Comparison of ENCODE assay signal across 31 cellular contexts in the genomic region with DNA sequence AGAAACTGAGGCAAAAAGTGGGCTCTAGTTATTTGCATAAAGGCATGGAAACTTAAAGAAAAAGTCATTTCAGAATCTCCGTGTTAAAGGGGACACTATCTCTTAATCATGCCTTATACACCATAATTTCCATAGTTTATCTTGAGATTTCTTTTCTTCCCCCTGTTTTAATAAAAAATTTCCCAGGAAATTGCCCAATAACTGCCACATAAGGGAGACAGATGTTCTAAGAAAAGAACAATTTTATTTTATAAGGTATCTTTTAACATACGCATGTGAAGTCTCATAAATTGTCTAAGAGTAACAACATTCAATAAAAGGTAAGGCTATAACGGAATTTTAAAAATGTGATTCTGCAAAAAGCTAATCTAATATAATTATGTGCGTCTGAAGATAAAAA.
"Had no signal": no experiment of that assay in that cellular context is flagged by ENCODE, and none has a peak within 500 bp of the region (broad histone marks: within the 10 kb centered on the region; RNA-seq: fewer than 3 reads in every experiment).

No MANE protein-coding gene starts in this region.

- H3K27me3 ChIP-seq: ascending aorta, brain microvascular endothelial cell, esophagus muscularis mucosa had no signal

- H3K4me1 Mint-ChIP-seq: activated CD4-positive, alpha-beta T cell treated with anti-CD3 and anti-CD28 coated beads for 36 hours; activated CD4-positive, alpha-beta T cell treated with anti-CD3 and anti-CD28 coated beads, Interleukin-2, amount 10 ng/mL, durations not matched to agents 24 days and 14 days; activated CD8-positive, alpha-beta memory T cell treated with anti-CD3 and anti-CD28 coated beads, Interleukin-2, amount 10 ng/mL, durations not matched to agents 7 days and 5 days; activated naive CD4-positive, alpha-beta T cell treated with anti-CD3 and anti-CD28 coated beads, Interleukin-2, amount 50 U/mL, for 24 hours; activated naive CD8-positive, alpha-beta T cell treated with anti-CD3 and anti-CD28 coated beads for 36 hours; central memory CD8-positive, alpha-beta T cell; T-helper 17 cell had no signal

- H3K27me3 Mint-ChIP-seq: activated CD8-positive, alpha-beta memory T cell treated with anti-CD3 and anti-CD28 coated beads, Interleukin-2, amount 10 ng/mL, durations not matched to agents 7 days and 5 days; central memory CD8-positive, alpha-beta T cell; effector memory CD8-positive, alpha-beta T cell; T-helper 17 cell had no signal

- H3K27ac Mint-ChIP-seq: activated CD4-positive, alpha-beta memory T cell treated with anti-CD3 and anti-CD28 coated beads for 36 hours; activated CD4-positive, alpha-beta T cell treated with anti-CD3 and anti-CD28 coated beads for 36 hours; activated CD4-positive, alpha-beta T cell treated with anti-CD3 and anti-CD28 coated beads, Interleukin-2, amount 10 ng/mL, durations not matched to agents 24 days and 14 days; activated CD8-positive, alpha-beta memory T cell treated with anti-CD3 and anti-CD28 coated beads, Interleukin-2, amount 10 ng/mL, durations not matched to agents 7 days and 5 days; activated CD8-positive, alpha-beta T cell treated with anti-CD3 and anti-CD28 coated beads, Interleukin-2, amount 10 ng/mL, durations not matched to agents 7 days and 5 days; activated naive CD4-positive, alpha-beta T cell treated with anti-CD3 and anti-CD28 coated beads for 36 hours; activated naive CD4-positive, alpha-beta T cell treated with anti-CD3 and anti-CD28 coated beads, Interleukin-2, amount 50 U/mL, for 24 hours; activated naive CD8-positive, alpha-beta T cell treated with anti-CD3 and anti-CD28 coated beads for 36 hours; activated T-helper 1 cell treated with anti-CD3 and anti-CD28 coated beads, Interleukin-12 subunit alpha, Interleukin-12 subunit beta, Interleukin-2, Interleukin-4 antibody, amounts not matched to agents 30 ng/mL and 10 ng/mL and 1 ng/mL, durations not matched to agents 14 hours and 24 hours and 36 hours; activated T-helper 2 cell treated with anti-CD3 and anti-CD28 coated beads, Interferon-gamma antibody, Interleukin-2, Interleukin-4, amounts not matched to agents 10 μg/mL and 5 μg/mL and 100 μg/mL, durations not matched to agents 14 hours and 24 hours and 36 hours; effector memory CD8-positive, alpha-beta T cell; T-helper 17 cell; T-helper 2 cell treated with Interferon-gamma antibody and Interleukin-4, amounts not matched to agents 5 μg/mL and 100 μg/mL, for 36 hours had no signal

- DNase-seq: activated CD4-positive, alpha-beta memory T cell treated with anti-CD3 and anti-CD28 coated beads for 36 hours; activated CD4-positive, alpha-beta T cell treated with anti-CD3 and anti-CD28 coated beads for 36 hours; activated CD4-positive, alpha-beta T cell treated with anti-CD3 and anti-CD28 coated beads, Interleukin-2, amount 10 ng/mL, durations not matched to agents 24 days and 14 days; activated CD4-positive, CD25-positive, alpha-beta regulatory T cell; activated CD4-positive, CD25-positive, alpha-beta regulatory T cell treated with anti-CD3 and anti-CD28 coated beads, Interleukin-2, amount 50 U/mL, for 72 hours; activated CD8-positive, alpha-beta memory T cell treated with anti-CD3 and anti-CD28 coated beads, Interleukin-2, amount 10 ng/mL, durations not matched to agents 7 days and 5 days; activated CD8-positive, alpha-beta memory T cell treated with anti-CD3 and anti-CD28 coated beads, Interleukin-2, amount 50 U/mL, for 4 hours; activated CD8-positive, alpha-beta T cell treated with anti-CD3 and anti-CD28 coated beads, Interleukin-2, amount 10 ng/mL, durations not matched to agents 7 days and 5 days; activated effector memory CD4-positive, alpha-beta T cell treated with anti-CD3 and anti-CD28 coated beads, Interleukin-2, amount 50 U/mL, for 16 hours; activated naive CD4-positive, alpha-beta T cell treated with anti-CD3 and anti-CD28 coated beads for 36 hours; activated naive CD8-positive, alpha-beta T cell treated with anti-CD3 and anti-CD28 coated beads for 36 hours; activated T-cell treated with anti-CD3 and anti-CD28 coated beads, Interleukin-2, amount 50 U/mL, for 1 hour; activated T-cell treated with anti-CD3 and anti-CD28 coated beads, Interleukin-2, amount 50 U/mL, for 48 hours; brain microvascular endothelial cell; cortex of kidney; dermis blood vessel endothelial cell; effector CD4-positive, alpha-beta T cell; effector memory CD8-positive, alpha-beta T cell; erythroblast; head of caudate nucleus; hippocampal formation; T-helper 17 cell had no signal

- H3K9me3 Mint-ChIP-seq: activated CD4-positive, alpha-beta memory T cell treated with anti-CD3 and anti-CD28 coated beads for 36 hours; activated CD4-positive, alpha-beta T cell treated with anti-CD3 and anti-CD28 coated beads, Interleukin-2, amount 10 ng/mL, durations not matched to agents 24 days and 14 days; activated naive CD4-positive, alpha-beta T cell treated with anti-CD3 and anti-CD28 coated beads for 36 hours; activated naive CD4-positive, alpha-beta T cell treated with anti-CD3 and anti-CD28 coated beads, Interleukin-2, amount 50 U/mL, for 24 hours; activated naive CD8-positive, alpha-beta T cell treated with anti-CD3 and anti-CD28 coated beads for 36 hours; activated T-helper 1 cell treated with anti-CD3 and anti-CD28 coated beads, Interleukin-12 subunit alpha, Interleukin-12 subunit beta, Interleukin-2, Interleukin-4 antibody, amounts not matched to agents 30 ng/mL and 10 ng/mL and 1 ng/mL, durations not matched to agents 14 hours and 24 hours and 36 hours; activated T-helper 2 cell treated with anti-CD3 and anti-CD28 coated beads, Interferon-gamma antibody, Interleukin-2, Interleukin-4, amounts not matched to agents 10 μg/mL and 5 μg/mL and 100 μg/mL, durations not matched to agents 14 hours and 24 hours and 36 hours; T-helper 2 cell treated with Interferon-gamma antibody and Interleukin-4, amounts not matched to agents 5 μg/mL and 100 μg/mL, for 36 hours had no signal

- ATAC-seq: activated CD4-positive, alpha-beta T cell treated with anti-CD3 and anti-CD28 coated beads for 36 hours; activated CD8-positive, alpha-beta memory T cell treated with anti-CD3 and anti-CD28 coated beads, Interleukin-2, amount 10 ng/mL, durations not matched to agents 7 days and 5 days; activated CD8-positive, alpha-beta T cell treated with anti-CD3 and anti-CD28 coated beads, Interleukin-2, amount 10 ng/mL, durations not matched to agents 7 days and 5 days; effector memory CD8-positive, alpha-beta T cell; T-helper 17 cell had no signal

- H3K36me3 ChIP-seq: ascending aorta, brain microvascular endothelial cell, esophagus muscularis mucosa had no signal

- H3K36me3 Mint-ChIP-seq: activated CD4-positive, alpha-beta memory T cell treated with anti-CD3 and anti-CD28 coated beads for 36 hours; activated CD8-positive, alpha-beta memory T cell treated with anti-CD3 and anti-CD28 coated beads, Interleukin-2, amount 10 ng/mL, durations not matched to agents 7 days and 5 days; activated naive CD4-positive, alpha-beta T cell treated with anti-CD3 and anti-CD28 coated beads, Interleukin-2, amount 50 U/mL, for 24 hours; activated naive CD8-positive, alpha-beta T cell treated with anti-CD3 and anti-CD28 coated beads for 36 hours had no signal

- FAIRE-seq: bronchial epithelial cell, frontal cortex had no signal

- H3K9me3 ChIP-seq: ascending aorta, esophagus muscularis mucosa had no signal

- H3K4me3 ChIP-seq: ascending aorta, esophagus muscularis mucosa had no signal

- H3K27ac ChIP-seq: ascending aorta, brain microvascular endothelial cell, esophagus muscularis mucosa had no signal

- H3K4me3 Mint-ChIP-seq: activated CD4-positive, alpha-beta memory T cell treated with anti-CD3 and anti-CD28 coated beads for 36 hours; activated CD4-positive, alpha-beta T cell treated with anti-CD3 and anti-CD28 coated beads for 36 hours; activated CD4-positive, alpha-beta T cell treated with anti-CD3 and anti-CD28 coated beads, Interleukin-2, amount 10 ng/mL, durations not matched to agents 24 days and 14 days; activated CD8-positive, alpha-beta memory T cell treated with anti-CD3 and anti-CD28 coated beads, Interleukin-2, amount 10 ng/mL, durations not matched to agents 7 days and 5 days; activated CD8-positive, alpha-beta T cell treated with anti-CD3 and anti-CD28 coated beads, Interleukin-2, amount 10 ng/mL, durations not matched to agents 7 days and 5 days; activated naive CD4-positive, alpha-beta T cell treated with anti-CD3 and anti-CD28 coated beads for 36 hours; activated naive CD4-positive, alpha-beta T cell treated with anti-CD3 and anti-CD28 coated beads, Interleukin-2, amount 50 U/mL, for 24 hours; activated naive CD8-positive, alpha-beta T cell treated with anti-CD3 and anti-CD28 coated beads for 36 hours; activated T-helper 1 cell treated with anti-CD3 and anti-CD28 coated beads, Interleukin-12 subunit alpha, Interleukin-12 subunit beta, Interleukin-2, Interleukin-4 antibody, amounts not matched to agents 30 ng/mL and 10 ng/mL and 1 ng/mL, durations not matched to agents 14 hours and 24 hours and 36 hours; central memory CD8-positive, alpha-beta T cell; effector memory CD8-positive, alpha-beta T cell; T-helper 17 cell; T-helper 2 cell treated with Interferon-gamma antibody and Interleukin-4, amounts not matched to agents 5 μg/mL and 100 μg/mL, for 36 hours had no signal
